1 cellular context compared by ENCODE assay signal in genomic region chr16:31108035-31108793, GRCh38.
A peak's percentile ranks its signal among the peaks of the same experiment; 100 is the strongest.
TF ChIP-seq lines count a peak whose summit lies in the region.

TSS of gene BCKDK (plus strand) at chr16:31108386. CDS start at chr16:31109224, 838 bp downstream.

TF ChIP-seq in WTC11, 78 proteins besides CTCF, POLR2A, EP300 and RAD21 (continued from another document):
- no peak for TF ChIP-seq IRF2 (CRISPR knock-in tag; IDR thresholded peaks at IDR 0.05; ENCODE audit: borderline replicate concordance, low read depth)
- TF ChIP-seq E2F4 (CRISPR knock-in tag; IDR thresholded peaks at IDR 0.05; ENCODE audit: borderline replicate concordance, low read depth) = no peak
- no peak for TF ChIP-seq EMX1 (CRISPR knock-in tag; IDR thresholded peaks at IDR 0.05)
- peak; percentile 76; the same call in 1 of the 2 replicates for TF ChIP-seq CREM (CRISPR knock-in tag; IDR thresholded peaks at IDR 0.05)
- peak; percentile 49; the same call in 1 of the 2 replicates for TF ChIP-seq USF1 (CRISPR knock-in tag; IDR thresholded peaks at IDR 0.05)
- TF ChIP-seq ATF2 (CRISPR knock-in tag; IDR thresholded peaks at IDR 0.05; ENCODE audit: borderline replicate concordance, low read depth) = no peak
- peak; percentile 68; the same call in 1 of the 2 replicates for TF ChIP-seq FOXP4 (CRISPR knock-in tag; IDR thresholded peaks at IDR 0.05)
